1 cellular context compared by ENCODE assay signal in the genomic region with DNA sequence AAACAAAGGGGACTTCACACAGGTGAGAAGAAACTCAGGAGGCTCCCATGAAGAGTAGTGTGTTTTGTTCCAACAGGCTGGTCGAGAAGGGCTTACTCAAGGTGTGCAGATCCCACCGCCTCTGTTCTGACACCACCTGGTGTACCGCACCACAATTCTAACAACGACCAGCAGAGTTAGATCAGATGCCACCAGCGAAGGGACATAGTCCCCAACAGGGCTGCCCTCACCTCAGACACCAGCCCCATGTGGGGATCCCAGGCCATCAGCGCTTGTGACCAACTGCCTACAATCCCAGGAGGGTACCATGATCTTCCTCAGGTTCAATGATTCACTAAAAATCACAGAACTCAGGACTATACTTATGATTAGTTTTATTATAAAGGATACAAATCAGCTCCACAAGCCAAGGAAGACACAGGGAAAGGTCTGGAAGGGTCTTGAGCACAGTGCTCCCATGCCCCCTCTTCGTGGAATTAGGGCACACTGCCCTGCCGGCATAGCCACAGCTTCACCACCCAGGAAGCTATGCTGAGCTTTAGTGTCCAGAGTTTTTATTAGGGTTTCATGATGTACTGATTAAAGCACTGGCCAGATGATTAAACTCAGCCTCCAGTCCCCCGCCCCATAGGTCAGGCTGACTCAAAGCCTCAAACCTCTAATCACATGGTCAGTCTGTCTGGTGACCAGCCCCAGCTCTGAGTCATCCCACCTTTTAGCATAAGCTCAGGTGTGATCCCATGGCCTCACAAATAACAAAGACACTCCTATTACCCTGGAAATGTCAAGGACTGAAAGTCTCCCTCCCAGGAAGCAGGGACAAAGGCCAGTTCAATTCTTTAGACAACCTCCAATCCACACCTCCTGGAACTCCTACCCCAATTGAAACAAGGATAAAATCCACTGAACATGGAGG.
TF ChIP-seq lines count a peak whose summit lies in the region.

No MANE protein-coding gene starts in this region.

TF ChIP-seq in SK-N-SH treated with all-trans-retinoic acid at 6 μM for 48 hours, 23 proteins besides CTCF, POLR2A, EP300 and RAD21:
- TF ChIP-seq, protein P1, sequence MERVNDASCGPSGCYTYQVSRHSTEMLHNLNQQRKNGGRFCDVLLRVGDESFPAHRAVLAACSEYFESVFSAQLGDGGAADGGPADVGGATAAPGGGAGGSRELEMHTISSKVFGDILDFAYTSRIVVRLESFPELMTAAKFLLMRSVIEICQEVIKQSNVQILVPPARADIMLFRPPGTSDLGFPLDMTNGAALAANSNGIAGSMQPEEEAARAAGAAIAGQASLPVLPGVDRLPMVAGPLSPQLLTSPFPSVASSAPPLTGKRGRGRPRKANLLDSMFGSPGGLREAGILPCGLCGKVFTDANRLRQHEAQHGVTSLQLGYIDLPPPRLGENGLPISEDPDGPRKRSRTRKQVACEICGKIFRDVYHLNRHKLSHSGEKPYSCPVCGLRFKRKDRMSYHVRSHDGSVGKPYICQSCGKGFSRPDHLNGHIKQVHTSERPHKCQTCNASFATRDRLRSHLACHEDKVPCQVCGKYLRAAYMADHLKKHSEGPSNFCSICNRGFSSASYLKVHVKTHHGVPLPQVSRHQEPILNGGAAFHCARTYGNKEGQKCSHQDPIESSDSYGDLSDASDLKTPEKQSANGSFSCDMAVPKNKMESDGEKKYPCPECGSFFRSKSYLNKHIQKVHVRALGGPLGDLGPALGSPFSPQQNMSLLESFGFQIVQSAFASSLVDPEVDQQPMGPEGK (CRISPR knock-in tag; IDR thresholded peaks at IDR 0.05; ENCODE audit: borderline replicate concordance) = no peak
- TF ChIP-seq PPARA (CRISPR knock-in tag; IDR thresholded peaks at IDR 0.05; ENCODE audit: borderline replicate concordance) = no peak
- no peak for TF ChIP-seq SNAI2 (CRISPR knock-in tag; IDR thresholded peaks at IDR 0.05)
- TF ChIP-seq ZFP30 (CRISPR knock-in tag; IDR thresholded peaks at IDR 0.05) = no peak
- TF ChIP-seq TCF4 (CRISPR knock-in tag; IDR thresholded peaks at IDR 0.05; ENCODE audit: borderline replicate concordance) = no peak
- TF ChIP-seq, protein P2, sequence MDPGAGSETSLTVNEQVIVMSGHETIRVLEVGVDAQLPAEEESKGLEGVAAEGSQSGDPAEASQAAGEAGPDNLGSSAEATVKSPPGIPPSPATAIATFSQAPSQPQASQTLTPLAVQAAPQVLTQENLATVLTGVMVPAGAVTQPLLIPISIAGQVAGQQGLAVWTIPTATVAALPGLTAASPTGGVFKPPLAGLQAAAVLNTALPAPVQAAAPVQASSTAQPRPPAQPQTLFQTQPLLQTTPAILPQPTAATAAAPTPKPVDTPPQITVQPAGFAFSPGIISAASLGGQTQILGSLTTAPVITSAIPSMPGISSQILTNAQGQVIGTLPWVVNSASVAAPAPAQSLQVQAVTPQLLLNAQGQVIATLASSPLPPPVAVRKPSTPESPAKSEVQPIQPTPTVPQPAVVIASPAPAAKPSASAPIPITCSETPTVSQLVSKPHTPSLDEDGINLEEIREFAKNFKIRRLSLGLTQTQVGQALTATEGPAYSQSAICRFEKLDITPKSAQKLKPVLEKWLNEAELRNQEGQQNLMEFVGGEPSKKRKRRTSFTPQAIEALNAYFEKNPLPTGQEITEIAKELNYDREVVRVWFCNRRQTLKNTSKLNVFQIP (CRISPR knock-in tag; IDR thresholded peaks at IDR 0.05; ENCODE audit: borderline replicate concordance, low read depth) = no peak
- TF ChIP-seq ISL1 (CRISPR knock-in tag; IDR thresholded peaks at IDR 0.05) = no peak
- no peak for TF ChIP-seq ZFP3 (CRISPR knock-in tag; IDR thresholded peaks at IDR 0.05)
- TF ChIP-seq ARNTL (CRISPR knock-in tag; IDR thresholded peaks at IDR 0.05; ENCODE audit: borderline replicate concordance, low read depth) = no peak
- no peak for TF ChIP-seq TOX (CRISPR knock-in tag; IDR thresholded peaks at IDR 0.05; ENCODE audit: borderline replicate concordance)
- no peak for TF ChIP-seq GLIS3 (CRISPR knock-in tag; IDR thresholded peaks at IDR 0.05)
- no peak for TF ChIP-seq ZNF565 (CRISPR knock-in tag; conservative IDR thresholded peaks at IDR 0.05; ENCODE audit: low read depth)
- no peak for TF ChIP-seq ZNF70 (CRISPR knock-in tag; IDR thresholded peaks at IDR 0.05)
- TF ChIP-seq, protein P3, sequence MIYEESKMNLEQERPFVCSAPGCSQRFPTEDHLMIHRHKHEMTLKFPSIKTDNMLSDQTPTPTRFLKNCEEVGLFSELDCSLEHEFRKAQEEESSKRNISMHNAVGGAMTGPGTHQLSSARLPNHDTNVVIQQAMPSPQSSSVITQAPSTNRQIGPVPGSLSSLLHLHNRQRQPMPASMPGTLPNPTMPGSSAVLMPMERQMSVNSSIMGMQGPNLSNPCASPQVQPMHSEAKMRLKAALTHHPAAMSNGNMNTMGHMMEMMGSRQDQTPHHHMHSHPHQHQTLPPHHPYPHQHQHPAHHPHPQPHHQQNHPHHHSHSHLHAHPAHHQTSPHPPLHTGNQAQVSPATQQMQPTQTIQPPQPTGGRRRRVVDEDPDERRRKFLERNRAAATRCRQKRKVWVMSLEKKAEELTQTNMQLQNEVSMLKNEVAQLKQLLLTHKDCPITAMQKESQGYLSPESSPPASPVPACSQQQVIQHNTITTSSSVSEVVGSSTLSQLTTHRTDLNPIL (CRISPR knock-in tag; IDR thresholded peaks at IDR 0.05; ENCODE audit: low read depth) = no peak
